ENCODE assay signal across 28 cellular contexts in genomic region chr11:75264971-75265370, GRCh38. TPM values are rescaled to one million over a fixed set of nuclear protein-coding genes. Genes with fewer than 3 reads are reported as not detected.
DNase-seq lines count a peak whose midpoint lies in the region; ATAC-seq, FAIRE-seq and TF ChIP-seq lines count a peak whose summit lies in the region.
"Had no signal": no experiment of that assay in that cellular context is flagged by ENCODE, and none has a peak within 500 bp of the region (broad histone marks: within the 10 kb centered on the region; RNA-seq: fewer than 3 reads in every experiment).

No MANE protein-coding gene starts in this region.

- H3K27ac Mint-ChIP-seq in activated CD4-positive, alpha-beta T cell treated with anti-CD3 and anti-CD28 coated beads for 36 hours, result peak overlapping the region; percentile 37
- H3K27ac Mint-ChIP-seq in activated CD4-positive, alpha-beta T cell treated with anti-CD3 and anti-CD28 coated beads, Interleukin-2, amount 10 ng/mL, durations not matched to agents 24 days and 14 days, result no peak overlapping the region
- H3K27ac Mint-ChIP-seq in stimulated activated naive CD8-positive, alpha-beta T cell treated with anti-CD3 and anti-CD28 coated beads, Interleukin-15, amount 100 ng/mL, for 72 hours, result peak overlapping the region; percentile 13 to 89
- peak overlapping the region; percentile 74 for H3K27ac Mint-ChIP-seq in natural killer cell treated with Interleukin-12 subunit alpha and Interleukin-12 subunit beta and Interleukin-15 and Interleukin-18, amount 100 ng/mL, for 72 hours
- H3K27ac Mint-ChIP-seq: activated CD4-positive, alpha-beta memory T cell treated with anti-CD3 and anti-CD28 coated beads for 36 hours; T-helper 2 cell treated with Interferon-gamma antibody and Interleukin-4, amounts not matched to agents 5 μg/mL and 100 μg/mL, for 36 hours had no signal

- no peaks in the 10 kb centered on the region for H3K27me3 Mint-ChIP-seq in activated CD4-positive, alpha-beta T cell treated with anti-CD3 and anti-CD28 coated beads for 36 hours
- no peaks in the 10 kb centered on the region for H3K27me3 Mint-ChIP-seq in activated CD4-positive, alpha-beta T cell treated with anti-CD3 and anti-CD28 coated beads, Interleukin-2, amount 10 ng/mL, durations not matched to agents 24 days and 14 days
- no peaks in the 10 kb centered on the region for H3K27me3 Mint-ChIP-seq in stimulated activated naive CD8-positive, alpha-beta T cell treated with anti-CD3 and anti-CD28 coated beads, Interleukin-15, amount 100 ng/mL, for 72 hours
- no peaks in the 10 kb centered on the region for H3K27me3 Mint-ChIP-seq in natural killer cell treated with Interleukin-12 subunit alpha and Interleukin-12 subunit beta and Interleukin-15 and Interleukin-18, amount 100 ng/mL, for 72 hours
- H3K27me3 Mint-ChIP-seq: activated CD4-positive, alpha-beta memory T cell treated with anti-CD3 and anti-CD28 coated beads for 36 hours had no signal

- no peak for DNase-seq in activated CD4-positive, alpha-beta T cell treated with anti-CD3 and anti-CD28 coated beads for 36 hours
- no peak for DNase-seq in activated CD4-positive, alpha-beta T cell treated with anti-CD3 and anti-CD28 coated beads, Interleukin-2, amount 10 ng/mL, durations not matched to agents 24 days and 14 days
- no peak for DNase-seq in stimulated activated naive CD8-positive, alpha-beta T cell treated with anti-CD3 and anti-CD28 coated beads, Interleukin-15, amount 100 ng/mL, for 72 hours
- no peak for DNase-seq in stimulated activated naive CD8-positive, alpha-beta T cell treated with anti-CD3 and anti-CD28 coated beads, Interleukin-15, Interleukin-2, amounts not matched to agents 100 U/mL and 50 U/mL, for 24 hours
- DNase-seq in natural killer cell treated with Interleukin-12 subunit alpha and Interleukin-12 subunit beta and Interleukin-15 and Interleukin-18, amount 100 ng/mL, for 72 hours (ENCODE audit: low spot score), result no peak
- DNase-seq in GM12892 (ENCODE audit: insufficient read length) (no peak), NCI-H82 (lab: John Stamatoyannopoulos, UW) (no peak)
- DNase-seq: activated CD4-positive, alpha-beta memory T cell treated with anti-CD3 and anti-CD28 coated beads for 36 hours; activated T-cell treated with anti-CD3 and anti-CD28 coated beads, Interleukin-2, amount 50 U/mL, for 48 hours; amniotic stem cell; Calu3; foreskin fibroblast; hypothalamus; islet precursor cell; NCI-H1105; NCI-H2029 treated with DMSO at 0.1 percent for 48 hours; NCI-H446 treated with DMSO at 0.1 percent for 48 hours; stimulated activated CD4-positive, alpha-beta T cell treated with anti-CD3 and anti-CD28 coated beads, Interleukin-2, amount 100 ng/mL, for 48 hours; stomach; trophoblast cell; WERI-Rb-1 had no signal

- no peak overlapping the region for H3K4me3 Mint-ChIP-seq in activated CD4-positive, alpha-beta T cell treated with anti-CD3 and anti-CD28 coated beads for 36 hours
- no peak overlapping the region for H3K4me3 Mint-ChIP-seq in activated CD4-positive, alpha-beta T cell treated with anti-CD3 and anti-CD28 coated beads, Interleukin-2, amount 10 ng/mL, durations not matched to agents 24 days and 14 days
- no peak overlapping the region for H3K4me3 Mint-ChIP-seq in stimulated activated naive CD8-positive, alpha-beta T cell treated with anti-CD3 and anti-CD28 coated beads, Interleukin-15, amount 100 ng/mL, for 72 hours
- no peak overlapping the region for H3K4me3 Mint-ChIP-seq in natural killer cell treated with Interleukin-12 subunit alpha and Interleukin-12 subunit beta and Interleukin-15 and Interleukin-18, amount 100 ng/mL, for 72 hours
- H3K4me3 Mint-ChIP-seq: activated CD4-positive, alpha-beta memory T cell treated with anti-CD3 and anti-CD28 coated beads for 36 hours; T-helper 2 cell treated with Interferon-gamma antibody and Interleukin-4, amounts not matched to agents 5 μg/mL and 100 μg/mL, for 36 hours had no signal

- H3K9me3 Mint-ChIP-seq in activated CD4-positive, alpha-beta T cell treated with anti-CD3 and anti-CD28 coated beads for 36 hours (ENCODE audit: low read depth), result no peaks in the 10 kb centered on the region
- H3K9me3 Mint-ChIP-seq in activated CD4-positive, alpha-beta T cell treated with anti-CD3 and anti-CD28 coated beads, Interleukin-2, amount 10 ng/mL, durations not matched to agents 24 days and 14 days, result no peaks in the 10 kb centered on the region
- H3K9me3 Mint-ChIP-seq in stimulated activated naive CD8-positive, alpha-beta T cell treated with anti-CD3 and anti-CD28 coated beads, Interleukin-15, amount 100 ng/mL, for 72 hours, result no peaks in the 10 kb centered on the region
- H3K9me3 Mint-ChIP-seq in natural killer cell treated with Interleukin-12 subunit alpha and Interleukin-12 subunit beta and Interleukin-15 and Interleukin-18, amount 100 ng/mL, for 72 hours, result no peaks in the 10 kb centered on the region
- H3K9me3 Mint-ChIP-seq: activated CD4-positive, alpha-beta memory T cell treated with anti-CD3 and anti-CD28 coated beads for 36 hours; T-helper 2 cell treated with Interferon-gamma antibody and Interleukin-4, amounts not matched to agents 5 μg/mL and 100 μg/mL, for 36 hours had no signal

- FAIRE-seq in GM12892 (lab: Jason Lieb, UNC), result no peak
- FAIRE-seq: bronchial epithelial cell, RCC 7860 had no signal

- CTCF ChIA-PET in activated CD4-positive, alpha-beta T cell treated with anti-CD3 and anti-CD28 coated beads for 36 hours (lab: Charles Lee), result interaction anchor here (1.1 kb wide), 1 partner anchor 13 kb away, joined by 3 read pairs; no protein-coding TSS in a partner anchor

- H3K4me1 Mint-ChIP-seq in activated CD4-positive, alpha-beta T cell treated with anti-CD3 and anti-CD28 coated beads for 36 hours, result peaks cover 36% of the 10 kb centered on the region
- H3K4me1 Mint-ChIP-seq in activated CD4-positive, alpha-beta T cell treated with anti-CD3 and anti-CD28 coated beads, Interleukin-2, amount 10 ng/mL, durations not matched to agents 24 days and 14 days, result peaks cover 18% of the 10 kb centered on the region
- H3K4me1 Mint-ChIP-seq in stimulated activated naive CD8-positive, alpha-beta T cell treated with anti-CD3 and anti-CD28 coated beads, Interleukin-15, amount 100 ng/mL, for 72 hours, result peaks cover 61% of the 10 kb centered on the region
- peaks cover 26 to 30% of the 10 kb centered on the region in 2 donors for H3K4me1 Mint-ChIP-seq in natural killer cell treated with Interleukin-12 subunit alpha and Interleukin-12 subunit beta and Interleukin-15 and Interleukin-18, amount 100 ng/mL, for 72 hours (ENCODE audit: low read depth in 2 of 2)

- H3K36me3 Mint-ChIP-seq in activated CD4-positive, alpha-beta T cell treated with anti-CD3 and anti-CD28 coated beads for 36 hours (ENCODE audit: low read depth), result no peaks in the 10 kb centered on the region
- H3K36me3 Mint-ChIP-seq in activated CD4-positive, alpha-beta T cell treated with anti-CD3 and anti-CD28 coated beads, Interleukin-2, amount 10 ng/mL, durations not matched to agents 24 days and 14 days (ENCODE audit: low read depth), result peaks cover 6% of the 10 kb centered on the region
- no peaks in the 10 kb centered on the region for H3K36me3 Mint-ChIP-seq in natural killer cell treated with Interleukin-12 subunit alpha and Interleukin-12 subunit beta and Interleukin-15 and Interleukin-18, amount 100 ng/mL, for 72 hours

- no peak for TF ChIP-seq POLR2A in GM12892 (IDR thresholded peaks at IDR 0.05; ENCODE audit: low read depth, low read length)

- no peak for ATAC-seq in activated CD4-positive, alpha-beta T cell treated with anti-CD3 and anti-CD28 coated beads for 36 hours
- no peak for ATAC-seq in stimulated activated naive CD8-positive, alpha-beta T cell treated with anti-CD3 and anti-CD28 coated beads, Interleukin-15, amount 100 ng/mL, for 72 hours
- ATAC-seq in stimulated activated naive CD8-positive, alpha-beta T cell treated with anti-CD3 and anti-CD28 coated beads, Interleukin-15, Interleukin-2, amounts not matched to agents 100 U/mL and 50 U/mL, for 24 hours, result no peak
- no peak for ATAC-seq in natural killer cell treated with Interleukin-12 subunit alpha and Interleukin-12 subunit beta and Interleukin-15 and Interleukin-18, amount 100 ng/mL, for 72 hours
- no peak for ATAC-seq in HG02610 (IDR thresholded peaks at IDR 0.05; ENCODE audit: unreplicated experiment)
- ATAC-seq: HCT116 had no signal

- intact Hi-C loops in activated CD4-positive, alpha-beta T cell treated with anti-CD3 and anti-CD28 coated beads for 36 hours (cut with DNase I, micrococcal nuclease), result no loop called here
- intact Hi-C loops in activated CD4-positive, alpha-beta T cell treated with anti-CD3 and anti-CD28 coated beads, Interleukin-2, amount 10 ng/mL, durations not matched to agents 24 days and 14 days (cut with micrococcal nuclease), result no loop called here

- POLR2A ChIA-PET in activated CD4-positive, alpha-beta T cell treated with anti-CD3 and anti-CD28 coated beads for 36 hours (lab: Charles Lee), result interaction anchor here (0.6 kb wide), 1 partner anchor 227 kb away, joined by 4 read pairs; no protein-coding TSS in a partner anchor

RNA-seq across cellular contexts. Expression of gene TPBGL, which starts 24.4 kb away (rescaled TPM):
- under 1 TPM; 0.18 to 0.21 TPM for total RNA-seq in activated CD4-positive, alpha-beta T cell treated with anti-CD3 and anti-CD28 coated beads for 36 hours
- total RNA-seq in activated CD4-positive, alpha-beta T cell treated with anti-CD3 and anti-CD28 coated beads, Interleukin-2, amount 10 ng/mL, durations not matched to agents 24 days and 14 days, result 0.19 and 0.61 TPM in 2 replicates
- total RNA-seq in natural killer cell treated with Interleukin-12 subunit alpha and Interleukin-12 subunit beta and Interleukin-15 and Interleukin-18, amount 100 ng/mL, for 72 hours, result under 1 TPM; 0.14 to 0.43 TPM
- polyA plus RNA-seq in GM12892 (2012; ENCODE audit: missing spikeins), result not detected
- total RNA-seq: bronchial epithelial cell, Calu3, lung microvascular endothelial cell, skeletal muscle tissue had no signal
